ENCODE assay signal across 19 cellular contexts in the genomic region with DNA sequence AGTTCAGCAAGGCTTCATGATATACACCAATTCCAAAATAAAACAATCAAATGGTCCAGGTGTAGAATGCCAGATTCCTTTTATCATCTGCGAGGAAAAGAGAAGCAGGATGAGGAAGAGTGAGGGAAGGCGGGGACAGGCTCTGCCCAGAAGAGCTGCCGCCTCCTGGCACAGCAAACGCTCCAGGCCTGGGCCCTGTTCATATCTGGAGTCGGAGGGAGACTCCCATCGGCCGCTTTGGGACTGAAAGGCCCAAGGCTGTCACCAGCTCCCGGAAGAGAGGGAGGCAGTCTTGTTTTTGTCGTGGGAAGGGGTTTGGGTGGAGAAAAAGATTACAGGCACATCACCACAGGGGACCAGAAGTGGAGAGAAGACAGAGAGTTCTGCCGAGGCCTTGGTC. TPM values are rescaled to one million over a fixed set of nuclear protein-coding genes. Genes with fewer than 3 reads are reported as not detected.
DNase-seq lines count a peak whose midpoint lies in the region; ATAC-seq, FAIRE-seq and TF ChIP-seq lines count a peak whose summit lies in the region.
"Had no signal": no experiment of that assay in that cellular context is flagged by ENCODE, and none has a peak within 500 bp of the region (broad histone marks: within the 10 kb centered on the region; RNA-seq: fewer than 3 reads in every experiment).

No MANE protein-coding gene starts in this region.

- H3K4me1 ChIP-seq in right cardiac atrium (ENCODE audit: control insufficient read depth, insufficient read depth, low read length): peaks cover 2% of the 10 kb centered on the region
- peaks cover 0 to 61% (median 0%) of the 10 kb centered on the region in 9 donors for H3K4me1 ChIP-seq in heart right ventricle
- no peaks in the 10 kb centered on the region for H3K4me1 ChIP-seq in kidney (ENCODE audit: control insufficient read depth in 1 of 2, insufficient read depth in 1 of 2, low read depth in 1 of 2, low read length in 2 of 2)
- peaks cover 0 to 14% (median under 1%) of the 10 kb centered on the region in 4 donors for H3K4me1 ChIP-seq in transverse colon

- H3K9me3 Mint-ChIP-seq in WTC11: no peaks in the 10 kb centered on the region
- H3K9me3 Mint-ChIP-seq: nephron; T-helper 2 cell treated with Interferon-gamma antibody and Interleukin-4, amounts not matched to agents 5 μg/mL and 100 μg/mL, for 36 hours had no signal

- no peak overlapping the region for H3K4me3 ChIP-seq in right cardiac atrium (ENCODE audit: low read length)
- H3K4me3 ChIP-seq in heart right ventricle: no peak overlapping the region
- no peak overlapping the region for H3K4me3 ChIP-seq in kidney (ENCODE audit: low read length in 2 of 2)
- H3K4me3 ChIP-seq in transverse colon: no peak overlapping the region
- H3K4me3 ChIP-seq in coronary artery: no peak overlapping the region
- H3K4me3 ChIP-seq: cardiac muscle cell, lower lobe of right lung, MG63, SJCRH30 had no signal

- ATAC-seq in right cardiac atrium: peak in 1 of 2 donors; percentile 36
- no peak for ATAC-seq in heart right ventricle
- no peak for ATAC-seq in WTC11
- no peak for ATAC-seq in HG02840 (IDR thresholded peaks at IDR 0.05; ENCODE audit: low FRiP score, unreplicated experiment)
- ATAC-seq: activated CD4-positive, CD25-positive, alpha-beta regulatory T cell treated with anti-CD3 and anti-CD28 coated beads, Interleukin-2, amount 50 U/mL, for 24 hours; lower lobe of right lung had no signal

- 53% methylated on average over 10 of the region's 10 CpGs for WGBS in right cardiac atrium
- 56 to 62% methylated on average over 10 of the region's 10 CpGs for WGBS in heart right ventricle, 2 donors
- 81 to 90% methylated on average over 6 to 10 of the region's 10 CpGs for WGBS in transverse colon (ENCODE audit: low coverage in 1 of 2), 2 donors

- peaks cover 0 to 56% (median 7%) of the 10 kb centered on the region in 9 donors for H3K36me3 ChIP-seq in heart right ventricle
- peaks cover 15 to 24% of the 10 kb centered on the region in 2 donors for H3K36me3 ChIP-seq in kidney (ENCODE audit: control insufficient read depth in 1 of 2, insufficient read depth in 2 of 2, low read length in 2 of 2)
- H3K36me3 ChIP-seq in transverse colon: peaks cover 0 to 10% (median 4%) of the 10 kb centered on the region in 4 donors

- H3K9me3 ChIP-seq in right cardiac atrium (ENCODE audit: control insufficient read depth, low read length) (no peaks in the 10 kb centered on the region), heart right ventricle (no peaks in the 10 kb centered on the region), kidney (ENCODE audit: control insufficient read depth in 1 of 2, low read length in 2 of 2) (no peaks in the 10 kb centered on the region), transverse colon (no peaks in the 10 kb centered on the region)
- H3K9me3 ChIP-seq: lower lobe of right lung, MG63, SJCRH30 had no signal

- H3K27me3 ChIP-seq in right cardiac atrium (ENCODE audit: control insufficient read depth, insufficient read depth) (no peaks in the 10 kb centered on the region), heart right ventricle (no peaks in the 10 kb centered on the region), transverse colon (no peaks in the 10 kb centered on the region)
- H3K27me3 ChIP-seq: cardiac muscle cell, MG63, SJCRH30 had no signal

- intact Hi-C loops in right cardiac atrium (cut with DNase I): no loop called here
- intact Hi-C loops in heart right ventricle (cut with DNase I): no loop called here
- intact Hi-C loops in kidney (cut with DNase I): no loop called here
- intact Hi-C loops in transverse colon (cut with DNase I; ENCODE audit: low total_unique reads): no loop called here

- FAIRE-seq in kidney (lab: Jason Lieb, UNC): no peak

- no peak overlapping the region for H3K4me3 Mint-ChIP-seq in WTC11
- H3K4me3 Mint-ChIP-seq: activated naive CD8-positive, alpha-beta T cell; nephron; T-helper 2 cell treated with Interferon-gamma antibody and Interleukin-4, amounts not matched to agents 5 μg/mL and 100 μg/mL, for 36 hours had no signal

- TF ChIP-seq CTCF in heart right ventricle (IDR thresholded peaks at IDR 0.05): no peak
- no peak for TF ChIP-seq CTCF in WTC11 (IDR thresholded peaks at IDR 0.05)
- no peak for TF ChIP-seq CTCF in kidney (IDR thresholded peaks at IDR 0.05; ENCODE audit: borderline replicate concordance, extremely low read depth, insufficient read depth)
- no peak for TF ChIP-seq CTCF in transverse colon (IDR thresholded peaks at IDR 0.05)
- no peak for TF ChIP-seq CTCF in coronary artery (IDR thresholded peaks at IDR 0.05)

- H3K27ac ChIP-seq in right cardiac atrium (ENCODE audit: low read length): no peak overlapping the region
- H3K27ac ChIP-seq in heart right ventricle: peak overlapping the region in 1 of 10 donors; percentile 94
- H3K27ac ChIP-seq in kidney (ENCODE audit: low read depth in 2 of 2, low read length in 2 of 2): no peak overlapping the region
- peak overlapping the region; percentile 21 to 76 (median 44) for H3K27ac ChIP-seq in transverse colon
- H3K27ac ChIP-seq in coronary artery: peak overlapping the region in 1 of 2 donors; percentile 31
- H3K27ac ChIP-seq: cardiac muscle cell, SJCRH30 had no signal

- H3K36me3 Mint-ChIP-seq in WTC11: peaks cover 24% of the 10 kb centered on the region
- H3K36me3 Mint-ChIP-seq: activated naive CD8-positive, alpha-beta T cell had no signal

- DNase-seq in right cardiac atrium (peak; percentile 50 to 72 (median 63)), heart right ventricle (no peak), WTC11 (ENCODE audit: low spot score) (no peak), kidney (peak; percentile 38), transverse colon (no peak), ecto neural progenitor cell (ENCODE audit: low spot score) (no peak), coronary artery (ENCODE audit: low spot score) (no peak)
- DNase-seq: activated CD8-positive, alpha-beta memory T cell treated with anti-CD3 and anti-CD28 coated beads, Interleukin-2, amount 50 U/mL, for 48 hours; foreskin melanocyte; lower lobe of right lung; MG63; NCI-H187 had no signal

- TF ChIP-seq EP300 in transverse colon (IDR thresholded peaks at IDR 0.05; ENCODE audit: low read depth): no peak

- no peak for TF ChIP-seq POLR2A in transverse colon (IDR thresholded peaks at IDR 0.05)

- POLR2A ChIA-PET in WTC11 (lab: Charles Lee): interaction anchor here (1.2 kb wide), 1 partner anchor 29 kb away, joined by 3 read pairs; the partner anchor contains the start of gene SLC25A19

- no peaks in the 10 kb centered on the region for H3K27me3 Mint-ChIP-seq in WTC11 (ENCODE audit: low read depth)
- H3K27me3 Mint-ChIP-seq: activated naive CD8-positive, alpha-beta T cell had no signal

- CTCF ChIA-PET in WTC11 (lab: Charles Lee): interaction anchor here (0.8 to 2.2 kb wide), 3 partner anchors 27 to 46 kb away, joined by 3 to 5 read pairs (median 5); partner anchors contain the start of gene SLC25A19

- peak overlapping the region; percentile 91 for H3K27ac Mint-ChIP-seq in WTC11
- H3K27ac Mint-ChIP-seq: nephron; T-helper 2 cell treated with Interferon-gamma antibody and Interleukin-4, amounts not matched to agents 5 μg/mL and 100 μg/mL, for 36 hours had no signal

- no peak overlapping the region for H3K9ac ChIP-seq in kidney (ENCODE audit: low read length in 2 of 2)

- peaks cover 13% of the 10 kb centered on the region for H3K4me1 Mint-ChIP-seq in WTC11

- in situ Hi-C loops in transverse colon (cut with MboI; ENCODE audit: low pct_ligation_motif_present in 1 of 4, low pct_unique_long_range_greater_than_20kb in 1 of 4, low sequenced_read_pairs in 3 of 4): loop anchor here in 2 of 4 donors (25.0 kb wide), 1 partner anchor 94 kb away; the partner anchor contains the start of gene GRB2 (in 2 of the 2)

TF ChIP-seq in WTC11, 78 proteins besides CTCF, POLR2A, EP300 and RAD21 (continues in another document):
- TF ChIP-seq E2F4 (CRISPR knock-in tag; IDR thresholded peaks at IDR 0.05; ENCODE audit: borderline replicate concordance, low read depth): no peak

RNA-seq across cellular contexts. Expression of gene SLC25A19, which starts 29.0 kb away (rescaled TPM):
- total RNA-seq in right cardiac atrium (10 to 100 TPM in 2 of 4 donors, 1 to 10 TPM in 2; 8.4 to 23.5 (median 14.8) TPM), heart right ventricle (10 to 100 TPM in 6 of 10 donors, 1 to 10 TPM in 4; 6.8 to 19.2 (median 11.3) TPM), WTC11 (2021) (22.6 to 27.7 TPM (median 23.0 TPM) in 3 replicates), kidney (11.2 TPM), transverse colon (10 to 100 TPM; 12.6 to 49.6 (median 20.7) TPM)
- polyA plus RNA-seq in right cardiac atrium (14.2 TPM), heart right ventricle (10 to 100 TPM; 19.7 to 23.2 TPM), kidney (ENCODE audit: insufficient read depth, low read depth, low replicate concordance) (15.3 TPM)

RNA-seq across cellular contexts. Expression of gene MIF4GD, which starts 47.2 kb away (rescaled TPM):
- total RNA-seq in right cardiac atrium (10 to 100 TPM; 15.1 to 20.5 (median 17.8) TPM), heart right ventricle (10 to 100 TPM; 12.6 to 21.0 (median 15.6) TPM), WTC11 (2021) (21.6 to 29.2 TPM (median 28.5 TPM) in 3 replicates), kidney (30.1 TPM), transverse colon (10 to 100 TPM in 3 of 4 donors, 1 to 10 TPM in 1; 9.0 to 44.0 (median 28.6) TPM)
- polyA plus RNA-seq in right cardiac atrium (14.6 TPM), heart right ventricle (10 to 100 TPM in 1 of 2 donors, 1 to 10 TPM in 1; 7.5 to 27.7 TPM), kidney (ENCODE audit: insufficient read depth, low read depth, low replicate concordance) (28.2 TPM)

RNA-seq across cellular contexts. Expression of gene MRPS7, which starts 56.5 kb away (rescaled TPM):
- total RNA-seq in right cardiac atrium (100 to 1,000 TPM in 1 of 4 donors, 10 to 100 TPM in 3; 91.5 to 110 (median 99.6) TPM), heart right ventricle (100 to 1,000 TPM; 124 to 179 (median 151) TPM), WTC11 (2021) (85.8 to 94.7 TPM (median 87.5 TPM) in 3 replicates), kidney (46.4 TPM), transverse colon (10 to 100 TPM; 27.1 to 54.0 (median 37.4) TPM)
- polyA plus RNA-seq in right cardiac atrium (113 TPM), heart right ventricle (100 to 1,000 TPM in 1 of 2 donors, 10 to 100 TPM in 1; 98.9 to 118 TPM), kidney (ENCODE audit: insufficient read depth, low read depth, low replicate concordance) (134 TPM)

RNA-seq across cellular contexts. Expression of gene GGA3, which starts 56.8 kb away (rescaled TPM):
- 10 to 100 TPM; 22.9 to 34.8 (median 26.9) TPM for total RNA-seq in right cardiac atrium
- 15.7 TPM for polyA plus RNA-seq in right cardiac atrium
- 10 to 100 TPM; 16.0 to 30.2 (median 21.7) TPM for total RNA-seq in heart right ventricle
- polyA plus RNA-seq in heart right ventricle: 10 to 100 TPM; 13.1 to 20.3 TPM
- 54.5 to 66.9 TPM (median 62.7 TPM) in 3 replicates for total RNA-seq in WTC11 (2021)
- total RNA-seq in kidney: 49.2 TPM
- polyA plus RNA-seq in kidney (ENCODE audit: insufficient read depth, low read depth, low replicate concordance): 8.0 TPM
- total RNA-seq in transverse colon: 100 to 1,000 TPM in 1 of 4 donors, 10 to 100 TPM in 3; 36.2 to 134 (median 59.0) TPM

Comparison
In these comparisons a context has a peak if more than half of its experiments do, and no peak if none do; other contexts are left out.
1. DNase-seq: peak in right cardiac atrium (3 of 3) and kidney (single experiment); none in heart right ventricle (0 of 2), WTC11 (single experiment), transverse colon (single experiment), ecto neural progenitor cell (single experiment) and coronary artery (single experiment).
2. H3K27ac ChIP-seq: peak in transverse colon (4 of 4); none in right cardiac atrium (single experiment) and kidney (0 of 2).